ENCODE assay signal across 5 cellular contexts in the genomic region with DNA sequence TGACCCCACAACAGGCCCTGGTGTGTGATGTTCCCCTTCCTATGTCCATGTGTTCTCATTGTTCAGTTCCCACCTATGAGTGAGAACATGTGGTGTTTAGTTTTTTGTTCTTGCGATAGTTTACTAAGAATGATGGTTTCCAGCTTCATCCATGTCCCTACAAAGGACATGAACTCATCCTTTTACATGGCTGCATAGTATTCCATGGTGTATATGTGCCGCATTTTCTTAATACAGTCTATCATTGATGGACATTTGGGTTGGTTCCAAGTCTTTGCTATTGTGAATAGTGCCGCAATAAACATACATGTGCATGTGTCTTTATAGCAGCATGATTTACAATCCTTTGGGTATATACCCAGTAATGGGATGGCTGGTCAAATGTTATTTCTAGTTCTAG. TPM values are rescaled to one million over a fixed set of nuclear protein-coding genes. Genes with fewer than 3 reads are reported as not detected.
"Had no signal": no experiment of that assay in that cellular context is flagged by ENCODE, and none has a peak within 500 bp of the region (broad histone marks: within the 10 kb centered on the region; RNA-seq: fewer than 3 reads in every experiment).

No MANE protein-coding gene starts in this region.

RNA-seq across cellular contexts. Expression of a gene that starts 22.6 kb away (rescaled TPM):
- total RNA-seq: GM23338, H1, H7, H9, HFFc6 had no signal
- polyA plus RNA-seq: GM23338, H1 had no signal
